In genomic region chr5:141865406-141865805, GRCh38 we compare ENCODE assay signal across 21 cellular contexts. TPM values are rescaled to one million over a fixed set of nuclear protein-coding genes. Genes with fewer than 3 reads are reported as not detected.
DNase-seq lines count a peak whose midpoint lies in the region; ATAC-seq and TF ChIP-seq lines count a peak whose summit lies in the region.
"Had no signal": no experiment of that assay in that cellular context is flagged by ENCODE, and none has a peak within 500 bp of the region (broad histone marks: within the 10 kb centered on the region; RNA-seq: fewer than 3 reads in every experiment).

No MANE protein-coding gene starts in this region.

- DNase-seq in RWPE2 (ENCODE audit: low spot score) (no peak), endothelial cell (ENCODE audit: low spot score) (no peak), NCI-H146 treated with DMSO at 0.1 percent for 48 hours (lab: John Stamatoyannopoulos, UW; ENCODE audit: unreplicated experiment) (no peak)
- DNase-seq in stimulated activated CD4-positive, alpha-beta T cell treated with anti-CD3 and anti-CD28 coated beads, Interleukin-15, amount 100 ng/mL, for 24 hours = no peak
- no peak for DNase-seq in effector CD8-positive, alpha-beta T cell (lab: John Stamatoyannopoulos, UW)
- DNase-seq: activated CD4-positive, CD25-positive, alpha-beta regulatory T cell treated with anti-CD3 and anti-CD28 coated beads, Interleukin-2, amount 50 U/mL, for 72 hours; foreskin fibroblast; GF-D8; heart right ventricle; NCI-H187; NCI-H2171 treated with DMSO at 0.1 percent for 48 hours had no signal

- H3K4me3 ChIP-seq in RWPE2 (ENCODE audit: severe bottlenecking) (no peak overlapping the region), parathyroid adenoma (ENCODE audit: low read depth, low read length) (no peak overlapping the region)
- H3K4me3 ChIP-seq: A549, heart right ventricle, sigmoid colon had no signal

- peaks cover 17% of the 10 kb centered on the region for H3K4me1 ChIP-seq in RWPE2 (ENCODE audit: insufficient read depth, poor library complexity, severe bottlenecking)
- peaks cover 9% of the 10 kb centered on the region for H3K4me1 ChIP-seq in parathyroid adenoma
- H3K4me1 ChIP-seq: A549, sigmoid colon had no signal

- TF ChIP-seq CTCF in 22Rv1 (IDR thresholded peaks at IDR 0.05) (no peak), RWPE2 (IDR thresholded peaks at IDR 0.05; ENCODE audit: poor library complexity, severe bottlenecking) (no peak), endothelial cell (IDR thresholded peaks at IDR 0.05; ENCODE audit: unreplicated experiment) (no peak), parathyroid adenoma (IDR thresholded peaks at IDR 0.05) (no peak)

- no peaks in the 10 kb centered on the region for H3K9me3 Mint-ChIP-seq in endothelial cell (ENCODE audit: unreplicated experiment)
- H3K9me3 Mint-ChIP-seq: nephron; stimulated activated naive CD8-positive, alpha-beta T cell treated with anti-CD3 and anti-CD28 coated beads, Interleukin-15, Interleukin-2, amounts not matched to agents 100 ng/mL and 50 ng/mL, for 24 hours had no signal

- H3K79me2 ChIP-seq in parathyroid adenoma = peaks cover 17% of the 10 kb centered on the region

- no peaks in the 10 kb centered on the region for H3K27me3 ChIP-seq in RWPE2 (ENCODE audit: insufficient read depth, poor library complexity, severe bottlenecking)
- H3K27me3 ChIP-seq in parathyroid adenoma (ENCODE audit: control insufficient read depth, insufficient read depth, low read length) = no peaks in the 10 kb centered on the region
- H3K27me3 ChIP-seq: heart right ventricle had no signal

- H3K27me3 Mint-ChIP-seq in endothelial cell (ENCODE audit: unreplicated experiment) = peaks cover 3% of the 10 kb centered on the region

- no peak overlapping the region for H3K9ac ChIP-seq in parathyroid adenoma

- peak overlapping the region; percentile 79 for H3K27ac ChIP-seq in 22Rv1
- H3K27ac ChIP-seq in RWPE2 (ENCODE audit: poor library complexity, severe bottlenecking) = peak overlapping the region; percentile 3
- H3K27ac ChIP-seq in parathyroid adenoma = peak overlapping the region; percentile 57
- H3K27ac ChIP-seq: A549, sigmoid colon had no signal

- peaks cover 12% of the 10 kb centered on the region for H3K4me1 Mint-ChIP-seq in endothelial cell (ENCODE audit: unreplicated experiment)
- H3K4me1 Mint-ChIP-seq: B cell, nephron had no signal

- H3K4me2 ChIP-seq in parathyroid adenoma (ENCODE audit: low read length) = no peak overlapping the region
- H3K4me2 ChIP-seq: A549 had no signal

- H3K4me3 Mint-ChIP-seq in endothelial cell (ENCODE audit: unreplicated experiment) = peak overlapping the region; percentile 78
- H3K4me3 Mint-ChIP-seq: B cell; nephron; stimulated activated naive CD8-positive, alpha-beta T cell treated with anti-CD3 and anti-CD28 coated beads, Interleukin-15, Interleukin-2, amounts not matched to agents 100 ng/mL and 50 ng/mL, for 24 hours had no signal

- H3K36me3 ChIP-seq in RWPE2 (ENCODE audit: low read depth) (peaks cover 41% of the 10 kb centered on the region), parathyroid adenoma (ENCODE audit: control insufficient read depth, insufficient read depth, low read length) (no peaks in the 10 kb centered on the region)

- no peak overlapping the region for H3K27ac Mint-ChIP-seq in endothelial cell (ENCODE audit: unreplicated experiment)
- H3K27ac Mint-ChIP-seq: B cell had no signal

- ATAC-seq in RWPE2 (ENCODE audit: low read depth) (no peak), HG03108 (IDR thresholded peaks at IDR 0.05; ENCODE audit: unreplicated experiment) (no peak)
- ATAC-seq: A549 had no signal

- H3K9me3 ChIP-seq in RWPE2 (ENCODE audit: severe bottlenecking) (no peaks in the 10 kb centered on the region), parathyroid adenoma (ENCODE audit: control insufficient read depth, low read length) (no peaks in the 10 kb centered on the region)
- H3K9me3 ChIP-seq: A549, heart right ventricle, sigmoid colon had no signal

- no peak overlapping the region for H2AFZ ChIP-seq in parathyroid adenoma

- peaks cover 72% of the 10 kb centered on the region for H3K36me3 Mint-ChIP-seq in endothelial cell (ENCODE audit: low read depth, unreplicated experiment)

RNA-seq across cellular contexts. Expression of gene PCDH1, which starts 12.8 kb away (rescaled TPM):
- total RNA-seq in endothelial cell (ENCODE audit: unreplicated experiment) = 140 TPM
- total RNA-seq: B cell; LHCN-M2; T-helper 1 cell treated with Interleukin-12 subunit alpha and Interleukin-12 subunit beta and Interleukin-4 antibody, amounts not matched to agents 30 ng/mL and 1 ng/mL, for 36 hours had no signal

RNA-seq across cellular contexts. Expression of gene DELE1, which starts 58.3 kb away (rescaled TPM):
- total RNA-seq in endothelial cell (ENCODE audit: unreplicated experiment) = 115 TPM

Comparison
In these comparisons a context has a peak if more than half of its experiments do, and no peak if none do; other contexts are left out.
1. H3K27ac ChIP-seq: peak in every context shown above with its lines; median percentile 79 in 22Rv1; 57 in parathyroid adenoma; 3 in RWPE2.